8 cellular contexts compared by ENCODE assay signal in the genomic region with DNA sequence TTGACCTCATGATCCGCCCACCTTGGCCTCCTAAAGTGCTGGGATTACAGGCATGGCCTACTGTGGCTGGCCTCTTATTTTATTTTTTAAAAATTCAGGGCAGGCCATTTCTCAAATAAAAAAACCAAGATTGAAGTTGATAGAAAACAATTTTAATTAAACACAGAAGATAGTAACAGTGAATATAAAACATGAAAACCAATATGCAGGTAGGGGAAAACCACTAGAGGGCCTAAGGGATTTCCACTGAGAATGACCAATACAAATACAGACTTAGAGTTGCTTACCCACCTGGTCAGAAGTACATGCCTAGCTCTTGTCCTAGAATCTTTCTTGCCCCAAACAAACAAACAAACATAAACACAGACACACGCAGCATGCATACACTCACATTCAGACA. TPM values are rescaled to one million over a fixed set of nuclear protein-coding genes. Genes with fewer than 3 reads are reported as not detected.
DNase-seq lines count a peak whose midpoint lies in the region; ATAC-seq and TF ChIP-seq lines count a peak whose summit lies in the region.

No MANE protein-coding gene starts in this region.

- BruUV-seq in A673 (replicated peaks; lab: Mats Ljungman, UMichigan) = no TSS peak

- ATAC-seq in omental fat pad (ENCODE audit: low FRiP score) = no peak

- no peaks in the 10 kb centered on the region for H3K36me3 ChIP-seq in A673 (ENCODE audit: insufficient read depth, low read length, poor library complexity, severe bottlenecking)

- DNase-seq in A673 (ENCODE audit: low spot score) (no peak), RPMI7951 (ENCODE audit: low read depth) (peak; percentile 8), glomerular visceral epithelial cell (ENCODE audit: extremely low spot score) (peak; percentile 11), T-helper 1 cell (no peak), omental fat pad (ENCODE audit: low spot score) (no peak)
- DNase-seq in activated CD8-positive, alpha-beta memory T cell treated with anti-CD3 and anti-CD28 coated beads, Interleukin-2, amount 50 U/mL, for 4 hours = no peak
- no peak for DNase-seq in activated CD8-positive, alpha-beta memory T cell treated with anti-CD3 and anti-CD28 coated beads, Interleukin-2, amount 50 U/mL, for 48 hours

- H3K27ac ChIP-seq in A673 (ENCODE audit: low read depth, low read length, poor library complexity, severe bottlenecking) = no peak overlapping the region

- TF ChIP-seq CTCF in A673 (conservative IDR thresholded peaks at IDR 0.05; ENCODE audit: low read depth, low read length) (peak; percentile 43), GM12874 (IDR thresholded peaks at IDR 0.05; ENCODE audit: insufficient read depth, low read depth, low read length) (peak; percentile 34; the same call in 1 of the 2 replicates), omental fat pad (IDR thresholded peaks at IDR 0.05) (no peak)

- H3K4me1 ChIP-seq in A673 (ENCODE audit: insufficient read depth, low read length, poor library complexity, severe bottlenecking) = peaks cover 15% of the 10 kb centered on the region

- intact Hi-C loops in A673 (cut with micrococcal nuclease; ENCODE audit: unreplicated experiment) = loop anchor here (2.0 kb wide), 1 partner anchor 61 kb away; a partner anchor contains a TSS

- CTCF ChIA-PET in A673 (lab: Charles Lee) = no interaction called here

- H3K4me3 ChIP-seq in A673 (ENCODE audit: low read depth, low read length, poor library complexity, severe bottlenecking) = no peak overlapping the region

- H3K9me3 ChIP-seq in A673 (ENCODE audit: low read depth, low read length, poor library complexity, severe bottlenecking) = no peaks in the 10 kb centered on the region

- POLR2A ChIA-PET in A673 (lab: Charles Lee; ENCODE audit: low non-redundant PET) = no interaction called here

- no peaks in the 10 kb centered on the region for H3K27me3 ChIP-seq in A673 (replicated peaks; ENCODE audit: insufficient read depth, low read depth, low read length, poor library complexity)

RNA-seq across cellular contexts. Expression of a gene that starts 1.7 kb away (rescaled TPM):
- total RNA-seq in A673 (2021) = 122 and 123 TPM in 2 replicates
- 74.9 and 101 TPM in 2 replicates for total RNA-seq in RPMI7951 (2014; rRNA removed; shearing (Covaris generic))
- total RNA-seq in omental fat pad = 10 to 100 TPM; 56.1 to 61.7 (median 58.6) TPM

RNA-seq across cellular contexts. Expression of a gene that starts 50.5 kb away (rescaled TPM):
- total RNA-seq in A673 (2021) (not detected in 2 replicates), omental fat pad (not detected)
- total RNA-seq in RPMI7951 (2014; rRNA removed; shearing (Covaris generic)) = not detected in 2 replicates

RNA-seq across cellular contexts. Expression of a gene that starts 56.0 kb away (rescaled TPM):
- not detected in 2 replicates for total RNA-seq in A673 (2021)
- not detected in 2 replicates for total RNA-seq in RPMI7951 (2014; rRNA removed; shearing (Covaris generic))
- not detected for total RNA-seq in omental fat pad

Comparison
In these comparisons a context has a peak if more than half of its experiments do, and no peak if none do; other contexts are left out.
1. DNase-seq: peak in RPMI7951 (single experiment) and glomerular visceral epithelial cell (single experiment); none in A673 (single experiment), activated CD8-positive, alpha-beta memory T cell treated with anti-CD3 and anti-CD28 coated beads, Interleukin-2, amount 50 U/mL, for 4 hours (single experiment), activated CD8-positive, alpha-beta memory T cell treated with anti-CD3 and anti-CD28 coated beads, Interleukin-2, amount 50 U/mL, for 48 hours (single experiment), T-helper 1 cell (0 of 5) and omental fat pad (single experiment).
2. CTCF ChIP-seq: peak in A673 (single experiment) and GM12874 (single experiment); none in omental fat pad (0 of 3).